Comparison of ENCODE assay signal across 9 cellular contexts in the genomic region with DNA sequence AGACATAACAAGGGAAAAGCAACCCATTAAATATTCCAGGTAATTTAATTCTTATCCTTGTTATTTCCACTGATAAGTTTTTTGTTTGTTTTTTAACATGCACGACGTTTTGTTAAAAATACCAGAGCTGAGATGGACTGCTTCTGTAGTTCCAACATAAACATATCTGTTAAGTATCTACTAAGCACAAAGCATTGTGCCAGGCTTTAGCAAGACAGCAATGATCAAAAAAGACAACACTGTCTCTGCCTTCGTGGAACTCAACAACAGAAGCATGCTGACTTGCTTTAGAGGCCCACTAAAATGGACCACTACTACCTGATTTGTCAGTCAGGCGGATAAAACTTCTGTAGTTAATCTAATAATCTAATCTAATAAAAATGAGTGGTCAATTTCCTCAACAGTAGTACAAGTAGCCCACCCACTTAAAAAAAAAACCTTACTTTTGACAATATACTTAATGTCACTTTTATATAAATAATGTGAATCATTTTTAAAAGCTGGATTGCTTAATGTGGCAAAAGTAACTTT. TPM values are rescaled to one million over a fixed set of nuclear protein-coding genes. Genes with fewer than 3 reads are reported as not detected.
DNase-seq lines count a peak whose midpoint lies in the region; ATAC-seq and TF ChIP-seq lines count a peak whose summit lies in the region.
"Had no signal": no experiment of that assay in that cellular context is flagged by ENCODE, and none has a peak within 500 bp of the region (broad histone marks: within the 10 kb centered on the region; RNA-seq: fewer than 3 reads in every experiment).

No MANE protein-coding gene starts in this region.

- no peaks in the 10 kb centered on the region for H3K27me3 ChIP-seq in CD8-positive, alpha-beta memory T cell (ENCODE audit: insufficient read depth, low read length, poor library complexity, severe bottlenecking)
- H3K27me3 ChIP-seq in duodenal mucosa (ENCODE audit: control insufficient read depth in 1 of 2, insufficient read depth in 2 of 2, low read length in 2 of 2), result no peaks in the 10 kb centered on the region

- no peaks in the 10 kb centered on the region for H3K36me3 ChIP-seq in CD8-positive, alpha-beta memory T cell (ENCODE audit: insufficient read depth, low read length)
- no peaks in the 10 kb centered on the region for H3K36me3 ChIP-seq in duodenal mucosa (ENCODE audit: control insufficient read depth in 1 of 2, insufficient read depth in 2 of 2, low read length in 2 of 2)

- H3K4me3 Mint-ChIP-seq in CD8-positive, alpha-beta memory T cell, result peak overlapping the region; percentile 89 to 96 (median 94)
- peak overlapping the region; percentile 92 for H3K4me3 Mint-ChIP-seq in neural crest cell

- no peaks in the 10 kb centered on the region for H3K9me3 Mint-ChIP-seq in CD8-positive, alpha-beta memory T cell
- no peaks in the 10 kb centered on the region for H3K9me3 Mint-ChIP-seq in neural crest cell

- POLR2A ChIA-PET in CD8-positive, alpha-beta memory T cell (lab: Charles Lee), result interaction anchor here (0.7 kb wide), 1 partner anchor 11 kb away, joined by 3 read pairs; no protein-coding TSS in a partner anchor

- H3K27ac Mint-ChIP-seq in CD8-positive, alpha-beta memory T cell, result peak overlapping the region in 5 of 8 donors; percentile 20 to 94 (median 80)
- no peak overlapping the region for H3K27ac Mint-ChIP-seq in neural crest cell (ENCODE audit: unreplicated experiment)

- peaks cover 68% of the 10 kb centered on the region for H3K4me1 ChIP-seq in CD8-positive, alpha-beta memory T cell (ENCODE audit: insufficient read depth, low read length)
- peaks cover 52 to 63% of the 10 kb centered on the region in 2 donors for H3K4me1 ChIP-seq in duodenal mucosa (ENCODE audit: control insufficient read depth in 1 of 2, insufficient read depth in 2 of 2, low read length in 2 of 2)

- peaks cover 0 to 15% (median 0%) of the 10 kb centered on the region in 3 donors for H3K36me3 Mint-ChIP-seq in CD8-positive, alpha-beta memory T cell
- no peaks in the 10 kb centered on the region for H3K36me3 Mint-ChIP-seq in neural crest cell (ENCODE audit: low read depth)

- DNase-seq in CD8-positive, alpha-beta memory T cell, result no peak
- DNase-seq in NB4 (ENCODE audit: low read depth) (no peak), neural crest cell (ENCODE audit: low read depth, low spot score) (no peak), NCI-H748 (lab: John Stamatoyannopoulos, UW; ENCODE audit: unreplicated experiment) (no peak)
- DNase-seq: aorta had no signal

- no peak overlapping the region for H3K27ac ChIP-seq in CD8-positive, alpha-beta memory T cell (ENCODE audit: low read depth, low read length)
- H3K27ac ChIP-seq in duodenal mucosa (ENCODE audit: low read depth, low read length), result no peak overlapping the region

- H3K27me3 Mint-ChIP-seq in CD8-positive, alpha-beta memory T cell, result peaks cover 0 to 7% of the 10 kb centered on the region in 2 donors
- H3K27me3 Mint-ChIP-seq in neural crest cell (ENCODE audit: low read depth), result no peaks in the 10 kb centered on the region

- peaks cover 73 to 83% (median 82%) of the 10 kb centered on the region in 3 donors for H3K4me1 Mint-ChIP-seq in CD8-positive, alpha-beta memory T cell
- peaks cover 68% of the 10 kb centered on the region for H3K4me1 Mint-ChIP-seq in neural crest cell

- TF ChIP-seq POLR2A in NB4 (IDR thresholded peaks at IDR 0.05; ENCODE audit: extremely low read depth, insufficient read length), result no peak
- no peak for TF ChIP-seq POLR2A in GM18505 (IDR thresholded peaks at IDR 0.05; ENCODE audit: borderline replicate concordance, extremely low read depth, insufficient read depth, insufficient read length)

- CTCF ChIA-PET in CD8-positive, alpha-beta memory T cell (lab: Charles Lee), result interaction anchor here (2.3 to 3.0 kb wide), 2 partner anchors 14 to 29 kb away, joined by 6 to 12 read pairs; no protein-coding TSS in a partner anchor

- no peak overlapping the region for H3K4me3 ChIP-seq in CD8-positive, alpha-beta memory T cell (ENCODE audit: low read length)
- H3K4me3 ChIP-seq in NB4 (ENCODE audit: low read depth, low read length) (peak overlapping the region; percentile 89), duodenal mucosa (ENCODE audit: low read depth in 1 of 2, low read length in 2 of 2) (peak overlapping the region; percentile 17 to 74)
- H3K4me3 ChIP-seq: lung had no signal

- H3K9me3 ChIP-seq in CD8-positive, alpha-beta memory T cell (ENCODE audit: low read length), result no peaks in the 10 kb centered on the region
- no peaks in the 10 kb centered on the region for H3K9me3 ChIP-seq in duodenal mucosa (ENCODE audit: control insufficient read depth in 1 of 2, low read length in 2 of 2)

- peak overlapping the region in 1 of 2 donors; percentile 16 for H3K9ac ChIP-seq in duodenal mucosa (ENCODE audit: low read depth in 1 of 2, low read length in 2 of 2)

- no peak for TF ChIP-seq CTCF in NB4 (IDR thresholded peaks at IDR 0.05; ENCODE audit: low read depth, low read length)
- TF ChIP-seq CTCF in neural crest cell (conservative IDR thresholded peaks at IDR 0.05), result no peak

- ATAC-seq in GM18505 (IDR thresholded peaks at IDR 0.05; ENCODE audit: unreplicated experiment), result no peak
- ATAC-seq in GM18858 (IDR thresholded peaks at IDR 0.05; ENCODE audit: unreplicated experiment), result no peak

RNA-seq across cellular contexts. Expression of gene RAB14, which starts 3.1 kb away (rescaled TPM):
- 10 to 100 TPM; 81.7 to 85.4 TPM for total RNA-seq in CD8-positive, alpha-beta memory T cell
- polyA plus RNA-seq in CD8-positive, alpha-beta memory T cell, result 51.0 TPM
- total RNA-seq in neural crest cell, result 59.7 and 62.2 TPM in 2 replicates
